24 cellular contexts compared by ENCODE assay signal in genomic region chr11:9151631-9152030, GRCh38.
"Had no signal": no experiment of that assay in that cellular context is flagged by ENCODE, and none has a peak within 500 bp of the region (broad histone marks: within the 10 kb centered on the region; RNA-seq: fewer than 3 reads in every experiment).

No MANE protein-coding gene starts in this region.

- DNase-seq: colonic mucosa; effector CD8-positive, alpha-beta T cell; endodermal cell; hypothalamus; immature natural killer cell; islet precursor cell; mucosa of descending colon; naive B cell; stimulated activated CD4-positive, alpha-beta T cell treated with anti-CD3 and anti-CD28 coated beads, Interleukin-12 subunit alpha, Interleukin-12 subunit beta, amount 100 ng/mL, for 4 hours; stimulated activated CD4-positive, alpha-beta T cell treated with anti-CD3 and anti-CD28 coated beads, Interleukin-1b, Interleukin-23, amount 100 ng/mL, for 48 hours; stimulated activated CD4-positive, alpha-beta T cell treated with anti-CD3 and anti-CD28 coated beads, Interleukin-4, amount 100 ng/mL, for 1 hour; stimulated activated naive CD4-positive, alpha-beta T cell treated with Interleukin-2 at 50 U/mL for 16 hours; stomach; thyroid gland; trophoblast cell had no signal

- H3K27me3 Mint-ChIP-seq: dendritic cell treated with granulocyte-macrophage colony-stimulating factor and Interleukin-4, amounts not matched to agents 40 ng/mL and 50 ng/mL, for 4 days; memory B cell; naive B cell; natural killer cell treated with Interleukin-12 subunit alpha and Interleukin-12 subunit beta and Interleukin-15 and Interleukin-18, amount 100 ng/mL, for 72 hours had no signal

- H3K9me3 Mint-ChIP-seq: dendritic cell treated with granulocyte-macrophage colony-stimulating factor and Interleukin-4, amounts not matched to agents 40 ng/mL and 50 ng/mL, for 4 days; endodermal cell; immature natural killer cell; memory B cell; mesothelial cell of epicardium; naive B cell; natural killer cell treated with Interleukin-12 subunit alpha and Interleukin-12 subunit beta and Interleukin-15 and Interleukin-18, amount 100 ng/mL, for 72 hours; neural crest cell; stimulated activated effector memory CD8-positive, alpha-beta T cell treated with anti-CD3 and anti-CD28 coated beads, Interleukin-12 subunit alpha, Interleukin-12 subunit beta, amount 100 ng/mL, for 72 hours had no signal

- FAIRE-seq: frontal cortex had no signal

- H3K4me3 Mint-ChIP-seq: dendritic cell treated with granulocyte-macrophage colony-stimulating factor and Interleukin-4, amounts not matched to agents 40 ng/mL and 50 ng/mL, for 4 days; endodermal cell; immature natural killer cell; memory B cell; mesothelial cell of epicardium; naive B cell; natural killer cell treated with Interleukin-12 subunit alpha and Interleukin-12 subunit beta and Interleukin-15 and Interleukin-18, amount 100 ng/mL, for 72 hours; neural crest cell; stimulated activated effector memory CD8-positive, alpha-beta T cell treated with anti-CD3 and anti-CD28 coated beads, Interleukin-12 subunit alpha, Interleukin-12 subunit beta, amount 100 ng/mL, for 72 hours had no signal

- ATAC-seq: left lobe of liver; mucosa of descending colon; natural killer cell treated with Interleukin-12 subunit alpha and Interleukin-12 subunit beta and Interleukin-15 and Interleukin-18, amount 100 ng/mL, for 72 hours; sciatic nerve; stimulated activated effector memory CD8-positive, alpha-beta T cell treated with anti-CD3 and anti-CD28 coated beads, Interleukin-12 subunit alpha, Interleukin-12 subunit beta, amount 100 ng/mL, for 72 hours had no signal

- H3K27ac Mint-ChIP-seq: dendritic cell treated with granulocyte-macrophage colony-stimulating factor and Interleukin-4, amounts not matched to agents 40 ng/mL and 50 ng/mL, for 4 days; endodermal cell; immature natural killer cell; memory B cell; mesothelial cell of epicardium; natural killer cell treated with Interleukin-12 subunit alpha and Interleukin-12 subunit beta and Interleukin-15 and Interleukin-18, amount 100 ng/mL, for 72 hours; stimulated activated effector memory CD8-positive, alpha-beta T cell treated with anti-CD3 and anti-CD28 coated beads, Interleukin-12 subunit alpha, Interleukin-12 subunit beta, amount 100 ng/mL, for 72 hours had no signal

- H3K4me1 Mint-ChIP-seq: immature natural killer cell; memory B cell; naive B cell; neural crest cell; stimulated activated effector memory CD8-positive, alpha-beta T cell treated with anti-CD3 and anti-CD28 coated beads, Interleukin-12 subunit alpha, Interleukin-12 subunit beta, amount 100 ng/mL, for 72 hours had no signal
